Comparison of ENCODE assay signal across 15 cellular contexts in genomic region chr9:136059851-136060670, GRCh38. TPM values are rescaled to one million over a fixed set of nuclear protein-coding genes. Genes with fewer than 3 reads are reported as not detected.
DNase-seq lines count a peak whose midpoint lies in the region; ATAC-seq and TF ChIP-seq lines count a peak whose summit lies in the region.
"Had no signal": no experiment of that assay in that cellular context is flagged by ENCODE, and none has a peak within 500 bp of the region (broad histone marks: within the 10 kb centered on the region; RNA-seq: fewer than 3 reads in every experiment).

No MANE protein-coding gene starts in this region.

- peaks cover 8 to 70% (median 51%) of the 10 kb centered on the region in 6 donors for H3K4me1 ChIP-seq in spleen

- no peak for TF ChIP-seq POLR2A in spleen (IDR thresholded peaks at IDR 0.05)

- H3K27me3 ChIP-seq in spleen (replicated peaks in 1 of 7), result peaks cover 0 to 4% (median 0%) of the 10 kb centered on the region in 7 donors
- H3K27me3 ChIP-seq: neural progenitor cell, suprapubic skin had no signal

- H3K4me3 ChIP-seq in fibroblast of the aortic adventitia (ENCODE audit: low read depth, low read length) (no peak overlapping the region), spleen (no peak overlapping the region)
- H3K4me3 ChIP-seq: A549, neural progenitor cell, suprapubic skin had no signal

- no peak for ATAC-seq in activated T-cell treated with anti-CD3 and anti-CD28 coated beads, Interleukin-2, amount 50 U/mL, for 4 hours
- ATAC-seq in HG03354 (IDR thresholded peaks at IDR 0.05; ENCODE audit: poor library complexity, severe bottlenecking, unreplicated experiment) (no peak), T-helper 17 cell (no peak)

- H3K9me3 Mint-ChIP-seq in activated T-cell treated with anti-CD3 and anti-CD28 coated beads, Interleukin-2, amount 50 U/mL, for 24 hours, result no peaks in the 10 kb centered on the region
- no peaks in the 10 kb centered on the region for H3K9me3 Mint-ChIP-seq in activated T-cell treated with anti-CD3 and anti-CD28 coated beads, Interleukin-2, amount 50 U/mL, for 4 hours
- H3K9me3 Mint-ChIP-seq: neural progenitor cell had no signal

- POLR2A ChIA-PET in RWPE1 (lab: Yijun Ruan, JAX; ENCODE audit: low non-redundant PET), result interaction anchor here (0.7 kb wide), 1 partner anchor 366 kb away, joined by 3 read pairs; no protein-coding TSS in a partner anchor

- H3K4me3 Mint-ChIP-seq in activated T-cell treated with anti-CD3 and anti-CD28 coated beads, Interleukin-2, amount 50 U/mL, for 24 hours, result no peak overlapping the region
- H3K4me3 Mint-ChIP-seq in activated T-cell treated with anti-CD3 and anti-CD28 coated beads, Interleukin-2, amount 50 U/mL, for 4 hours, result no peak overlapping the region
- no peak overlapping the region for H3K4me3 Mint-ChIP-seq in T-helper 17 cell
- H3K4me3 Mint-ChIP-seq: neural progenitor cell had no signal

- H3K36me3 ChIP-seq in spleen, result peaks cover 0 to 27% (median 0%) of the 10 kb centered on the region in 6 donors
- H3K36me3 ChIP-seq: neural progenitor cell, suprapubic skin had no signal

- DNase-seq in activated T-cell treated with anti-CD3 and anti-CD28 coated beads, Interleukin-2, amount 50 U/mL, for 24 hours, result peak; percentile 22
- no peak for DNase-seq in activated T-cell treated with anti-CD3 and anti-CD28 coated beads, Interleukin-2, amount 50 U/mL, for 4 hours
- DNase-seq in RWPE1 (ENCODE audit: low spot score) (no peak), fibroblast of the aortic adventitia (ENCODE audit: low read depth) (peak; percentile 17), spleen (peak; percentile 70), C1 segment of cervical spinal cord (lab: John Stamatoyannopoulos, UW) (no peak), T-helper 17 cell (no peak)
- DNase-seq: activated CD4-positive, alpha-beta T cell treated with anti-CD3 and anti-CD28 coated beads for 4 hours; activated naive CD4-positive, alpha-beta T cell; NCI-H1417; stimulated activated CD4-positive, alpha-beta T cell treated with anti-CD3 and anti-CD28 coated beads, Interleukin-4, amount 100 ng/mL, for 4 hours had no signal

- no peak overlapping the region for H3K27ac Mint-ChIP-seq in activated T-cell treated with anti-CD3 and anti-CD28 coated beads, Interleukin-2, amount 50 U/mL, for 24 hours
- H3K27ac Mint-ChIP-seq in T-helper 17 cell, result no peak overlapping the region
- H3K27ac Mint-ChIP-seq: neural progenitor cell had no signal

- peaks cover 5% of the 10 kb centered on the region for H3K27me3 Mint-ChIP-seq in activated T-cell treated with anti-CD3 and anti-CD28 coated beads, Interleukin-2, amount 50 U/mL, for 24 hours
- peaks cover 3% of the 10 kb centered on the region for H3K27me3 Mint-ChIP-seq in activated T-cell treated with anti-CD3 and anti-CD28 coated beads, Interleukin-2, amount 50 U/mL, for 4 hours (ENCODE audit: low read depth)
- H3K27me3 Mint-ChIP-seq in T-helper 17 cell, result peaks cover 7% of the 10 kb centered on the region

- H3K27ac ChIP-seq in RWPE1 (peak overlapping the region; percentile 99), spleen (peak overlapping the region in 3 of 8 donors; percentile 42 to 62 (median 44))
- H3K27ac ChIP-seq: A549, neural progenitor cell, suprapubic skin had no signal

- peaks cover 8% of the 10 kb centered on the region for H3K4me1 Mint-ChIP-seq in activated T-cell treated with anti-CD3 and anti-CD28 coated beads, Interleukin-2, amount 50 U/mL, for 24 hours (ENCODE audit: low read depth)
- peaks cover 12% of the 10 kb centered on the region for H3K4me1 Mint-ChIP-seq in activated T-cell treated with anti-CD3 and anti-CD28 coated beads, Interleukin-2, amount 50 U/mL, for 4 hours (ENCODE audit: low read depth)
- peaks cover 16% of the 10 kb centered on the region for H3K4me1 Mint-ChIP-seq in T-helper 17 cell

- 55 to 76% (median 64%) methylated on average over 28 to 29 of the region's 29 CpGs for WGBS in spleen, 5 donors

- intact Hi-C loops in spleen (cut with DNase I; ENCODE audit: low total_unique reads), result no loop called here

- CTCF ChIA-PET in RWPE1 (lab: Yijun Ruan, JAX), result interaction anchor here (0.6 kb wide), 1 partner anchor 253 kb away, joined by 4 read pairs; no protein-coding TSS in a partner anchor

- H3K36me3 Mint-ChIP-seq in activated T-cell treated with anti-CD3 and anti-CD28 coated beads, Interleukin-2, amount 50 U/mL, for 24 hours (ENCODE audit: low read depth), result peaks cover 6% of the 10 kb centered on the region
- H3K36me3 Mint-ChIP-seq in activated T-cell treated with anti-CD3 and anti-CD28 coated beads, Interleukin-2, amount 50 U/mL, for 4 hours (ENCODE audit: insufficient read depth), result peaks cover 17% of the 10 kb centered on the region
- H3K36me3 Mint-ChIP-seq in T-helper 17 cell (ENCODE audit: low read depth), result no peaks in the 10 kb centered on the region
- H3K36me3 Mint-ChIP-seq: neural progenitor cell had no signal

- TF ChIP-seq CTCF in RWPE1 (conservative IDR thresholded peaks at IDR 0.05; ENCODE audit: low read depth), result no peak
- no peak for TF ChIP-seq CTCF in fibroblast of the aortic adventitia (IDR thresholded peaks at IDR 0.05; ENCODE audit: insufficient read depth, low read length)
- TF ChIP-seq CTCF in spleen (IDR thresholded peaks at IDR 0.05 in 8 of 11, conservative IDR thresholded peaks at IDR 0.05 in 3 of 11), result no peak

- H3K9me3 ChIP-seq in spleen, result no peaks in the 10 kb centered on the region
- H3K9me3 ChIP-seq in T-helper 17 cell (ENCODE audit: control insufficient read depth, low read length, poor library complexity, severe bottlenecking), result no peaks in the 10 kb centered on the region
- H3K9me3 ChIP-seq: A549, suprapubic skin had no signal

RNA-seq across cellular contexts. Expression of gene NACC2, which starts 35.0 kb away (rescaled TPM):
- total RNA-seq in activated T-cell treated with anti-CD3 and anti-CD28 coated beads, Interleukin-2, amount 50 U/mL, for 4 hours, result 1 to 10 TPM; 5.9 to 6.2 (median 6.0) TPM
- total RNA-seq in fibroblast of the aortic adventitia (ENCODE audit: low replicate concordance) (17.4 and 27.1 TPM in 2 replicates), spleen (10 to 100 TPM; 17.0 to 34.9 (median 26.5) TPM), T-helper 17 cell (1 to 10 TPM; 5.8 to 5.9 TPM)
- 1 to 10 TPM; 2.1 to 7.9 (median 2.4) TPM for polyA plus RNA-seq in spleen

RNA-seq across cellular contexts. Expression of gene TMEM250, which starts 58.6 kb away (rescaled TPM):
- 10 to 100 TPM; 46.3 to 47.4 (median 46.5) TPM for total RNA-seq in activated T-cell treated with anti-CD3 and anti-CD28 coated beads, Interleukin-2, amount 50 U/mL, for 4 hours
- total RNA-seq in fibroblast of the aortic adventitia (ENCODE audit: low replicate concordance), result 46.1 and 87.9 TPM in 2 replicates
- 10 to 100 TPM; 23.3 to 31.3 (median 25.8) TPM for total RNA-seq in spleen
- polyA plus RNA-seq in spleen, result 10 to 100 TPM; 10.7 to 28.9 (median 14.8) TPM
- total RNA-seq in T-helper 17 cell, result 10 to 100 TPM; 17.9 to 21.8 TPM

Comparison
In these comparisons a context has a peak if more than half of its experiments do, and no peak if none do; other contexts are left out.
1. DNase-seq: peak in activated T-cell treated with anti-CD3 and anti-CD28 coated beads, Interleukin-2, amount 50 U/mL, for 24 hours (single experiment), fibroblast of the aortic adventitia (single experiment) and spleen (single experiment); none in activated T-cell treated with anti-CD3 and anti-CD28 coated beads, Interleukin-2, amount 50 U/mL, for 4 hours (single experiment), RWPE1 (single experiment), C1 segment of cervical spinal cord (0 of 14) and T-helper 17 cell (0 of 3).